8 cellular contexts compared by ENCODE assay signal in genomic region chr3:33884204-33884561, GRCh38.
A peak's percentile ranks its signal among the peaks of the same experiment; 100 is the strongest.
DNase-seq lines count a peak whose midpoint lies in the region; ATAC-seq and TF ChIP-seq lines count a peak whose summit lies in the region.

No MANE protein-coding gene starts in this region.

- in situ Hi-C loops in SK-MEL-5 (cut with HindIII; ENCODE audit: low pct_unique_long_range_greater_than_20kb, low sequenced_read_pairs), result no loop called here

- no peak overlapping the region for H3K27ac Mint-ChIP-seq in mesothelial cell of epicardium

- H3K27ac ChIP-seq in ACC112 (ENCODE audit: low read depth, low read length), result no peak overlapping the region

- no peak overlapping the region for H3K4me3 ChIP-seq in ACC112 (ENCODE audit: low read depth, low read length)

- H2AFZ ChIP-seq in ACC112 (ENCODE audit: low read length, unreplicated experiment), result peak overlapping the region; percentile 77

- no peaks in the 10 kb centered on the region for H3K79me2 ChIP-seq in ACC112 (ENCODE audit: control insufficient read depth, insufficient read depth, low read length, unreplicated experiment)

- TF ChIP-seq CTCF in mesothelial cell of epicardium (IDR thresholded peaks at IDR 0.05; ENCODE audit: unreplicated experiment), result no peak

- H3K4me3 Mint-ChIP-seq in mesothelial cell of epicardium, result no peak overlapping the region

- no peaks in the 10 kb centered on the region for H3K9me3 Mint-ChIP-seq in mesothelial cell of epicardium

- H3K36me3 Mint-ChIP-seq in mesothelial cell of epicardium, result no peaks in the 10 kb centered on the region

- no peak for ATAC-seq in HG02588 (IDR thresholded peaks at IDR 0.05; ENCODE audit: unreplicated experiment)

- DNase-seq in H4 (ENCODE audit: low spot score) (peak; percentile 48), SK-MEL-5 (ENCODE audit: low read depth, low spot score) (peak; percentile 59), hepatic stellate cell (ENCODE audit: low spot score) (peak; percentile 26), mesothelial cell of epicardium (ENCODE audit: low spot score in 2 of 2, unreplicated experiment in 2 of 2) (no peak), hippocampal formation (lab: John Stamatoyannopoulos, UW) (no peak), COLO668 (lab: John Stamatoyannopoulos, UW; ENCODE audit: unreplicated experiment) (no peak)

- no peaks in the 10 kb centered on the region for H3K36me3 ChIP-seq in ACC112 (ENCODE audit: insufficient read depth, low read length)

- H3K4me1 ChIP-seq in ACC112 (ENCODE audit: control insufficient read depth, insufficient read depth, low read length, unreplicated experiment), result no peaks in the 10 kb centered on the region

- no peaks in the 10 kb centered on the region for H3K27me3 ChIP-seq in ACC112 (ENCODE audit: insufficient read depth, low read length)

- H3K4me1 Mint-ChIP-seq in mesothelial cell of epicardium, result peaks cover 4% of the 10 kb centered on the region

- peaks cover 5% of the 10 kb centered on the region for H3K27me3 Mint-ChIP-seq in mesothelial cell of epicardium (ENCODE audit: low read depth)

Comparison
In these comparisons a context has a peak if more than half of its experiments do, and no peak if none do; other contexts are left out.
1. DNase-seq: peak in H4 (single experiment), SK-MEL-5 (single experiment) and hepatic stellate cell (single experiment); none in mesothelial cell of epicardium (0 of 2), hippocampal formation (0 of 2) and COLO668 (single experiment).